1 cellular context compared by ENCODE assay signal in genomic region chr6:118869894-118870665, GRCh38.
TF ChIP-seq lines count a peak whose summit lies in the region.

No MANE protein-coding gene starts in this region.

TF ChIP-seq in liver, 16 proteins besides CTCF, POLR2A, EP300 and RAD21 (continued from another document):
- TF ChIP-seq, protein P1, sequence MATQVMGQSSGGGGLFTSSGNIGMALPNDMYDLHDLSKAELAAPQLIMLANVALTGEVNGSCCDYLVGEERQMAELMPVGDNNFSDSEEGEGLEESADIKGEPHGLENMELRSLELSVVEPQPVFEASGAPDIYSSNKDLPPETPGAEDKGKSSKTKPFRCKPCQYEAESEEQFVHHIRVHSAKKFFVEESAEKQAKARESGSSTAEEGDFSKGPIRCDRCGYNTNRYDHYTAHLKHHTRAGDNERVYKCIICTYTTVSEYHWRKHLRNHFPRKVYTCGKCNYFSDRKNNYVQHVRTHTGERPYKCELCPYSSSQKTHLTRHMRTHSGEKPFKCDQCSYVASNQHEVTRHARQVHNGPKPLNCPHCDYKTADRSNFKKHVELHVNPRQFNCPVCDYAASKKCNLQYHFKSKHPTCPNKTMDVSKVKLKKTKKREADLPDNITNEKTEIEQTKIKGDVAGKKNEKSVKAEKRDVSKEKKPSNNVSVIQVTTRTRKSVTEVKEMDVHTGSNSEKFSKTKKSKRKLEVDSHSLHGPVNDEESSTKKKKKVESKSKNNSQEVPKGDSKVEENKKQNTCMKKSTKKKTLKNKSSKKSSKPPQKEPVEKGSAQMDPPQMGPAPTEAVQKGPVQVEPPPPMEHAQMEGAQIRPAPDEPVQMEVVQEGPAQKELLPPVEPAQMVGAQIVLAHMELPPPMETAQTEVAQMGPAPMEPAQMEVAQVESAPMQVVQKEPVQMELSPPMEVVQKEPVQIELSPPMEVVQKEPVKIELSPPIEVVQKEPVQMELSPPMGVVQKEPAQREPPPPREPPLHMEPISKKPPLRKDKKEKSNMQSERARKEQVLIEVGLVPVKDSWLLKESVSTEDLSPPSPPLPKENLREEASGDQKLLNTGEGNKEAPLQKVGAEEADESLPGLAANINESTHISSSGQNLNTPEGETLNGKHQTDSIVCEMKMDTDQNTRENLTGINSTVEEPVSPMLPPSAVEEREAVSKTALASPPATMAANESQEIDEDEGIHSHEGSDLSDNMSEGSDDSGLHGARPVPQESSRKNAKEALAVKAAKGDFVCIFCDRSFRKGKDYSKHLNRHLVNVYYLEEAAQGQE (IDR thresholded peaks at IDR 0.05) = no peak
- TF ChIP-seq TAF1 (conservative IDR thresholded peaks at IDR 0.05) = no peak
- TF ChIP-seq YY1 (IDR thresholded peaks at IDR 0.05) = no peak
- TF ChIP-seq, protein P2, sequence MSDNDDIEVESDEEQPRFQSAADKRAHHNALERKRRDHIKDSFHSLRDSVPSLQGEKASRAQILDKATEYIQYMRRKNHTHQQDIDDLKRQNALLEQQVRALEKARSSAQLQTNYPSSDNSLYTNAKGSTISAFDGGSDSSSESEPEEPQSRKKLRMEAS (IDR thresholded peaks at IDR 0.05) = no peak
